ENCODE assay signal across 9 cellular contexts in genomic region chr1:209335090-209335692, GRCh38.
A peak's percentile ranks its signal among the peaks of the same experiment; 100 is the strongest.
DNase-seq lines count a peak whose midpoint lies in the region; ATAC-seq and TF ChIP-seq lines count a peak whose summit lies in the region.
"Had no signal": no experiment of that assay in that cellular context is flagged by ENCODE, and none has a peak within 500 bp of the region (broad histone marks: within the 10 kb centered on the region; RNA-seq: fewer than 3 reads in every experiment).

No MANE protein-coding gene starts in this region.

- peaks cover 7% of the 10 kb centered on the region for H3K27me3 Mint-ChIP-seq in activated CD4-positive, alpha-beta T cell treated with anti-CD3 and anti-CD28 coated beads, Interleukin-2, amount 10 ng/mL, durations not matched to agents 24 days and 14 days
- peaks cover 4% of the 10 kb centered on the region for H3K27me3 Mint-ChIP-seq in type B pancreatic cell

- no peaks in the 10 kb centered on the region for H3K36me3 Mint-ChIP-seq in activated CD4-positive, alpha-beta T cell treated with anti-CD3 and anti-CD28 coated beads, Interleukin-2, amount 10 ng/mL, durations not matched to agents 24 days and 14 days (ENCODE audit: low read depth)
- H3K36me3 Mint-ChIP-seq in type B pancreatic cell = no peaks in the 10 kb centered on the region

- TF ChIP-seq CTCF in type B pancreatic cell (conservative IDR thresholded peaks at IDR 0.05) = peak; percentile 82

- H3K9me3 Mint-ChIP-seq in activated CD4-positive, alpha-beta T cell treated with anti-CD3 and anti-CD28 coated beads, Interleukin-2, amount 10 ng/mL, durations not matched to agents 24 days and 14 days = no peaks in the 10 kb centered on the region
- H3K9me3 Mint-ChIP-seq in type B pancreatic cell = peaks cover 5% of the 10 kb centered on the region
- H3K9me3 Mint-ChIP-seq: central memory CD8-positive, alpha-beta T cell had no signal

- ATAC-seq in GM19372 (IDR thresholded peaks at IDR 0.05; ENCODE audit: low read depth, unreplicated experiment) (peak; percentile 94), HG03378 (IDR thresholded peaks at IDR 0.05; ENCODE audit: unreplicated experiment) (peak; percentile 75)

- intact Hi-C loops in activated CD4-positive, alpha-beta T cell treated with anti-CD3 and anti-CD28 coated beads, Interleukin-2, amount 10 ng/mL, durations not matched to agents 24 days and 14 days (cut with micrococcal nuclease) = no loop called here

- no peaks in the 10 kb centered on the region for H3K4me1 Mint-ChIP-seq in activated CD4-positive, alpha-beta T cell treated with anti-CD3 and anti-CD28 coated beads, Interleukin-2, amount 10 ng/mL, durations not matched to agents 24 days and 14 days
- H3K4me1 Mint-ChIP-seq in type B pancreatic cell (ENCODE audit: unreplicated experiment) = no peaks in the 10 kb centered on the region
- H3K4me1 Mint-ChIP-seq: central memory CD8-positive, alpha-beta T cell had no signal

- DNase-seq in activated CD4-positive, alpha-beta T cell treated with anti-CD3 and anti-CD28 coated beads, Interleukin-2, amount 10 ng/mL, durations not matched to agents 24 days and 14 days = peak; percentile 62
- no peak for DNase-seq in activated CD4-positive, alpha-beta T cell treated with anti-CD3 and anti-CD28 coated beads, Interleukin-2, amount 50 U/mL, for 1 hour
- DNase-seq in SHP77 treated with DMSO at 0.1 percent for 48 hours (lab: John Stamatoyannopoulos, UW) (peak; percentile 7), globus pallidus (ENCODE audit: low spot score) (peak; percentile 6), type B pancreatic cell (ENCODE audit: extremely low spot score, unreplicated experiment) (no peak), GOT3 (lab: John Stamatoyannopoulos, UW) (no peak)

- no peak overlapping the region for H3K4me3 Mint-ChIP-seq in activated CD4-positive, alpha-beta T cell treated with anti-CD3 and anti-CD28 coated beads, Interleukin-2, amount 10 ng/mL, durations not matched to agents 24 days and 14 days
- H3K4me3 Mint-ChIP-seq in type B pancreatic cell = no peak overlapping the region
- H3K4me3 Mint-ChIP-seq: central memory CD8-positive, alpha-beta T cell had no signal

- H3K27ac Mint-ChIP-seq in activated CD4-positive, alpha-beta T cell treated with anti-CD3 and anti-CD28 coated beads, Interleukin-2, amount 10 ng/mL, durations not matched to agents 24 days and 14 days = no peak overlapping the region
- H3K27ac Mint-ChIP-seq in type B pancreatic cell = no peak overlapping the region

Comparison
In these comparisons a context has a peak if more than half of its experiments do, and no peak if none do; other contexts are left out.
1. DNase-seq: peak in activated CD4-positive, alpha-beta T cell treated with anti-CD3 and anti-CD28 coated beads, Interleukin-2, amount 10 ng/mL, durations not matched to agents 24 days and 14 days (single experiment), SHP77 treated with DMSO at 0.1 percent for 48 hours (single experiment) and globus pallidus (single experiment); none in activated CD4-positive, alpha-beta T cell treated with anti-CD3 and anti-CD28 coated beads, Interleukin-2, amount 50 U/mL, for 1 hour (single experiment), type B pancreatic cell (single experiment) and GOT3 (single experiment).